15 cellular contexts compared by ENCODE assay signal in genomic region chr13:97394542-97394941, GRCh38. TPM values are rescaled to one million over a fixed set of nuclear protein-coding genes. Genes with fewer than 3 reads are reported as not detected.
DNase-seq lines count a peak whose midpoint lies in the region; ATAC-seq and TF ChIP-seq lines count a peak whose summit lies in the region.
"Had no signal": no experiment of that assay in that cellular context is flagged by ENCODE, and none has a peak within 500 bp of the region (broad histone marks: within the 10 kb centered on the region; RNA-seq: fewer than 3 reads in every experiment).

No MANE protein-coding gene starts in this region.

- H4K20me1 ChIP-seq in mammary epithelial cell (ENCODE audit: insufficient read depth, low read length) = no peaks in the 10 kb centered on the region
- no peaks in the 10 kb centered on the region for H4K20me1 ChIP-seq in GM23248 (ENCODE audit: insufficient read depth)
- H4K20me1 ChIP-seq: BLaER1 treated with 17β-estradiol and CSF1 and Interleukin-3, amounts not matched to agents 10 nM and 100 nM had no signal

- H3K9me3 ChIP-seq in mammary epithelial cell (replicated peaks; ENCODE audit: insufficient read depth, low read length) (no peaks in the 10 kb centered on the region), GM23248 (ENCODE audit: low read depth) (no peaks in the 10 kb centered on the region)
- H3K9me3 ChIP-seq: BLaER1 treated with 17β-estradiol and CSF1 and Interleukin-3, amounts not matched to agents 10 nM and 100 nM; HAP-1 had no signal

- BruUV-seq in MCF 10A (replicated peaks; lab: Mats Ljungman, UMichigan) = no TSS peak
- no TSS peak for BruUV-seq in mammary epithelial cell (replicated peaks; lab: Mats Ljungman, UMichigan)

- peaks cover 38% of the 10 kb centered on the region for H3F3A ChIP-seq in GM23248 (ENCODE audit: insufficient read depth)

- H2AFZ ChIP-seq in mammary epithelial cell (ENCODE audit: low read depth, low read length) (no peak overlapping the region), GM23248 (no peak overlapping the region)

- H3K4me1 ChIP-seq in mammary epithelial cell (ENCODE audit: insufficient read depth, low read length) (peaks cover 9% of the 10 kb centered on the region), GM23248 (ENCODE audit: insufficient read depth) (peaks cover 34% of the 10 kb centered on the region)

- POLR2A ChIA-PET in MCF 10A (lab: Yijun Ruan, JAX) = interaction anchor here (0.6 to 1.2 kb wide), 4 partner anchors 10 to 39 kb away, joined by 3 to 7 read pairs (median 4); partner anchors contain the start of gene RAP2A

- H3K36me3 ChIP-seq in mammary epithelial cell (ENCODE audit: insufficient read depth, low read length) = peaks cover 4% of the 10 kb centered on the region
- H3K36me3 ChIP-seq in GM23248 (ENCODE audit: low read depth) = peaks cover 17% of the 10 kb centered on the region; the same call in 1 of the 2 replicates
- H3K36me3 ChIP-seq: HAP-1 had no signal

- H3K4me3 ChIP-seq in mammary epithelial cell (replicated peaks in 1 of 3; ENCODE audit: insufficient read depth in 1 of 3, low read depth in 2 of 3, low read length in 3 of 3) = no peak overlapping the region
- no peak overlapping the region for H3K4me3 ChIP-seq in GM23248
- H3K4me3 ChIP-seq: BLaER1 treated with 17β-estradiol and CSF1 and Interleukin-3, amounts not matched to agents 10 nM and 100 nM; HAP-1 had no signal

- dilution Hi-C loops in mammary epithelial cell (cut with HindIII; ENCODE audit: low sequenced_read_pairs) = no loop called here

- H3K9ac ChIP-seq in mammary epithelial cell (ENCODE audit: insufficient read depth, low read length) (no peak overlapping the region), GM23248 (no peak overlapping the region)
- H3K9ac ChIP-seq: BLaER1 treated with 17β-estradiol and CSF1 and Interleukin-3, amounts not matched to agents 10 nM and 100 nM had no signal

- CTCF ChIA-PET in MCF 10A (lab: Yijun Ruan, JAX) = interaction anchor here (0.6 to 1.6 kb wide), 3 partner anchors 9 to 28 kb away, joined by 3 read pairs; no protein-coding TSS in a partner anchor
- CTCF ChIA-PET in mammary epithelial cell (lab: Charles Lee; ENCODE audit: low non-redundant PET) = no interaction called here

- H3K79me2 ChIP-seq in mammary epithelial cell (ENCODE audit: insufficient read depth, low read length) (no peaks in the 10 kb centered on the region), GM23248 (ENCODE audit: insufficient read depth) (no peaks in the 10 kb centered on the region)

- H3K27ac ChIP-seq in mammary epithelial cell (ENCODE audit: insufficient read depth, low read depth, low read length) (no peak overlapping the region), GM23248 (0 out of 2 replicates have a peak overlapping the region, but pooled peaks have one; percentile 69), angular gyrus (ENCODE audit: low read depth, low read length) (peak overlapping the region; percentile 29), temporal lobe (ENCODE audit: low read depth, low read length) (peak overlapping the region; percentile 38)
- H3K27ac ChIP-seq: BLaER1 treated with 17β-estradiol and CSF1 and Interleukin-3, amounts not matched to agents 10 nM and 100 nM had no signal

- H3K27ac Mint-ChIP-seq in MCF 10A (ENCODE audit: low read depth, unreplicated experiment) = peak overlapping the region; percentile 20
- H3K27ac Mint-ChIP-seq: B cell; CD8-positive, alpha-beta T cell had no signal

- DNase-seq in MCF 10A (ENCODE audit: unreplicated experiment) (no peak), mammary epithelial cell (no peak), GM23248 (no peak)
- no peak for DNase-seq in stimulated activated CD4-positive, alpha-beta T cell treated with anti-CD3 and anti-CD28 coated beads, Interleukin-15, amount 100 ng/mL, for 24 hours
- DNase-seq: 8988T; Calu3; CD8-positive, alpha-beta T cell; DMS79 treated with DMSO at 0.1 percent for 48 hours; GF-D8 had no signal

- H3K9me2 ChIP-seq in GM23248 (ENCODE audit: insufficient read depth) = no peaks in the 10 kb centered on the region

- no peaks in the 10 kb centered on the region for H3K27me3 ChIP-seq in mammary epithelial cell (ENCODE audit: insufficient read depth, low read length)
- H3K27me3 ChIP-seq in GM23248 (replicated peaks; ENCODE audit: insufficient read depth) = no peaks in the 10 kb centered on the region
- H3K27me3 ChIP-seq: BLaER1 treated with 17β-estradiol and CSF1 and Interleukin-3, amounts not matched to agents 10 nM and 100 nM had no signal

- H3K27me3 Mint-ChIP-seq in MCF 10A (ENCODE audit: insufficient read depth, unreplicated experiment) = no peaks in the 10 kb centered on the region
- H3K27me3 Mint-ChIP-seq: B cell had no signal

- H3K4me3 Mint-ChIP-seq in MCF 10A (ENCODE audit: unreplicated experiment) = no peak overlapping the region
- H3K4me3 Mint-ChIP-seq: B cell; CD8-positive, alpha-beta T cell had no signal

- TF ChIP-seq CTCF in MCF 10A (IDR thresholded peaks at IDR 0.05; ENCODE audit: unreplicated experiment) = no peak
- TF ChIP-seq CTCF in mammary epithelial cell (conservative IDR thresholded peaks at IDR 0.05 in 1 of 2, IDR thresholded peaks at IDR 0.05 in 1 of 2; ENCODE audit: extremely low read depth in 1 of 2, insufficient read depth in 1 of 2, low read depth in 1 of 2, low read length in 2 of 2) = no peak

- no peaks in the 10 kb centered on the region for H3K36me3 Mint-ChIP-seq in MCF 10A (ENCODE audit: insufficient read depth, unreplicated experiment)

- H3K9me3 Mint-ChIP-seq in MCF 10A (ENCODE audit: unreplicated experiment) = no peaks in the 10 kb centered on the region
- H3K9me3 Mint-ChIP-seq: CD8-positive, alpha-beta T cell had no signal

- H3K4me2 ChIP-seq in mammary epithelial cell (ENCODE audit: insufficient read depth, low read depth, low read length) (no peak overlapping the region), GM23248 (ENCODE audit: unreplicated experiment) (no peak overlapping the region)

- intact Hi-C loops in MCF 10A (cut with micrococcal nuclease) (loop anchor here (2.0 kb wide), 1 partner anchor 38 kb away; no protein-coding TSS in a partner anchor), mammary epithelial cell (cut with micrococcal nuclease) (no loop called here)

- no peak for ATAC-seq in GM18870 (IDR thresholded peaks at IDR 0.05; ENCODE audit: unreplicated experiment)
- ATAC-seq: CD8-positive, alpha-beta T cell had no signal

- in situ Hi-C loops in mammary epithelial cell (cut with MboI; ENCODE audit: low sequenced_read_pairs in 2 of 2) (no loop called here), GM23248 (cut with MboI) (no loop called here)

- H3K4me1 Mint-ChIP-seq in MCF 10A (ENCODE audit: insufficient read depth, unreplicated experiment) = peaks cover 8% of the 10 kb centered on the region
- H3K4me1 Mint-ChIP-seq: B cell had no signal

RNA-seq across cellular contexts. Expression of gene RAP2A, which starts 39.4 kb away (rescaled TPM):
- 33.4 and 34.3 TPM in 2 replicates for total RNA-seq in MCF 10A (2022)
- total RNA-seq in mammary epithelial cell = 10 to 100 TPM; 34.3 to 44.5 TPM
- polyA plus RNA-seq in mammary epithelial cell = 14.0 TPM
- polyA minus RNA-seq in mammary epithelial cell = 19.8 TPM
- total RNA-seq in GM23248 (2014; rRNA removed; shearing (Covaris generic)) = 22.3 and 23.9 TPM in 2 replicates
- 3.4 and 3.8 TPM in 2 replicates for polyA plus RNA-seq in GM23248 (2016; fragmentation: Nextera tagmentation; extraction: Ambion mirVana)
- total RNA-seq in temporal lobe = 158 TPM
